ENCODE assay signal across 11 cellular contexts in genomic region chr20:18465536-18466200, GRCh38. TPM values are rescaled to one million over a fixed set of nuclear protein-coding genes. Genes with fewer than 3 reads are reported as not detected.
DNase-seq lines count a peak whose midpoint lies in the region; ATAC-seq, FAIRE-seq and TF ChIP-seq lines count a peak whose summit lies in the region.
"Had no signal": no experiment of that assay in that cellular context is flagged by ENCODE, and none has a peak within 500 bp of the region (broad histone marks: within the 10 kb centered on the region; RNA-seq: fewer than 3 reads in every experiment).

No MANE protein-coding gene starts in this region.

- no peak overlapping the region for H2BK120ac ChIP-seq in mesenchymal stem cell (ENCODE audit: low read depth, low read length)
- no peak overlapping the region for H2BK120ac ChIP-seq in mesendoderm (ENCODE audit: low read depth, low read length)

- no peaks in the 10 kb centered on the region for H3K4me1 Mint-ChIP-seq in Calu3 (ENCODE audit: low read depth, unreplicated experiment)

- H3K4me1 ChIP-seq in mesenchymal stem cell (ENCODE audit: control insufficient read depth, insufficient read depth, low read depth, low read length) (peaks cover 2% of the 10 kb centered on the region), mesendoderm (ENCODE audit: control insufficient read depth, low read depth, low read length) (no peaks in the 10 kb centered on the region), small intestine (ENCODE audit: control insufficient read depth in 2 of 2, insufficient read depth in 1 of 2, low read depth in 1 of 2, low read length in 1 of 2) (peaks cover 0 to 4% of the 10 kb centered on the region in 2 donors)

- DNase-seq in Calu3: no peak
- DNase-seq in activated naive CD4-positive, alpha-beta T cell treated with anti-CD3 and anti-CD28 coated beads, Interleukin-2, amount 50 U/mL, for 72 hours (ENCODE audit: low spot score in 2 of 2): no peak
- DNase-seq in mesenchymal stem cell: no peak
- DNase-seq in mesendoderm: no peak
- DNase-seq in RWPE1 (ENCODE audit: low spot score): no peak
- no peak for DNase-seq in small intestine
- DNase-seq: erythroblast, NCI-H774 had no signal

- H4K5ac ChIP-seq in mesendoderm (ENCODE audit: low read length): no peak overlapping the region

- no peak overlapping the region for H3K23ac ChIP-seq in mesenchymal stem cell (ENCODE audit: low read length in 2 of 2)
- H3K23ac ChIP-seq in mesendoderm (ENCODE audit: low read length): no peak overlapping the region

- no peak overlapping the region for H3K14ac ChIP-seq in mesenchymal stem cell (ENCODE audit: low read length in 2 of 2)

- H3K36me3 ChIP-seq in mesenchymal stem cell (ENCODE audit: control insufficient read depth in 1 of 2, insufficient read depth in 2 of 2, low read depth in 1 of 2, low read length in 2 of 2) (peaks cover 0 to 18% of the 10 kb centered on the region in 2 experiments), mesendoderm (ENCODE audit: control insufficient read depth, insufficient read depth, low read length) (no peaks in the 10 kb centered on the region), small intestine (ENCODE audit: control insufficient read depth in 2 of 2, insufficient read depth in 2 of 2, low read length in 2 of 2) (peaks cover 0 to 3% of the 10 kb centered on the region in 2 donors)

- H3K4me3 ChIP-seq in mesenchymal stem cell (ENCODE audit: insufficient read depth in 1 of 2, low read depth in 1 of 2, low read length in 2 of 2) (peak overlapping the region in 1 of 2 experiments; percentile 92), mesendoderm (ENCODE audit: low read length) (no peak overlapping the region), small intestine (ENCODE audit: low read depth in 1 of 2, low read length in 2 of 2) (no peak overlapping the region)

- H2BK12ac ChIP-seq in mesenchymal stem cell (ENCODE audit: low read length in 2 of 2): no peak overlapping the region

- H3K79me2 ChIP-seq in mesendoderm (ENCODE audit: control insufficient read depth, insufficient read depth, low read length): peaks cover 12% of the 10 kb centered on the region

- TF ChIP-seq CTCF in Calu3 (IDR thresholded peaks at IDR 0.05; ENCODE audit: unreplicated experiment) (no peak), RWPE1 (conservative IDR thresholded peaks at IDR 0.05; ENCODE audit: low read depth) (no peak)

- H2BK5ac ChIP-seq in mesenchymal stem cell (ENCODE audit: low read depth, low read length, poor library complexity, severe bottlenecking) (no peak overlapping the region), mesendoderm (ENCODE audit: low read length) (no peak overlapping the region)

- H3K27ac Mint-ChIP-seq in Calu3 (ENCODE audit: unreplicated experiment): no peak overlapping the region
- peak overlapping the region; percentile 4 to 83 for H3K27ac Mint-ChIP-seq in activated naive CD4-positive, alpha-beta T cell treated with anti-CD3 and anti-CD28 coated beads, Interleukin-2, amount 50 U/mL, for 72 hours

- POLR2A ChIA-PET in RWPE1 (lab: Yijun Ruan, JAX; ENCODE audit: low non-redundant PET): no interaction called here

- no peaks in the 10 kb centered on the region for H3K9me3 Mint-ChIP-seq in Calu3 (ENCODE audit: low read depth, unreplicated experiment)
- H3K9me3 Mint-ChIP-seq in activated naive CD4-positive, alpha-beta T cell treated with anti-CD3 and anti-CD28 coated beads, Interleukin-2, amount 50 U/mL, for 72 hours: no peaks in the 10 kb centered on the region

- H2AFZ ChIP-seq in mesenchymal stem cell (ENCODE audit: low read depth, low read length): no peak overlapping the region

- H3K4me3 Mint-ChIP-seq in Calu3 (ENCODE audit: low read depth, unreplicated experiment): peak overlapping the region; percentile 81

- BruUV-seq in Calu3 (replicated peaks; lab: Mats Ljungman, UMichigan): no TSS peak

- H3K27me3 ChIP-seq in mesenchymal stem cell (ENCODE audit: control insufficient read depth in 1 of 2, insufficient read depth in 1 of 2, low read length in 2 of 2) (no peaks in the 10 kb centered on the region), mesendoderm (ENCODE audit: insufficient read depth, low read length, poor library complexity) (no peaks in the 10 kb centered on the region), small intestine (ENCODE audit: control insufficient read depth in 2 of 2, insufficient read depth in 2 of 2, low read length in 2 of 2) (no peaks in the 10 kb centered on the region)
- H3K27me3 ChIP-seq: neutrophil had no signal

- H2AK5ac ChIP-seq in mesenchymal stem cell (ENCODE audit: low read length, severe bottlenecking) (no peak overlapping the region), mesendoderm (ENCODE audit: low read length) (no peak overlapping the region)

- WGBS in mesenchymal stem cell: 58% methylated on average over 5 of the region's 6 CpGs
- no CpG with 5 or more reads among the region's 6 CpGs for WGBS in mesendoderm (ENCODE audit: extremely low coverage, insufficient coverage, low lambda C conversion rate)
- WGBS in small intestine, 3 donors: 21 to 42% (median 31%) methylated on average over 6 of the region's 6 CpGs

- peak overlapping the region; percentile 92 for H3K27ac ChIP-seq in mesenchymal stem cell (ENCODE audit: low read length, poor library complexity, severe bottlenecking)
- H3K27ac ChIP-seq in mesendoderm (ENCODE audit: low read depth, low read length): no peak overlapping the region
- H3K27ac ChIP-seq in RWPE1: no peak overlapping the region
- no peak overlapping the region for H3K27ac ChIP-seq in small intestine (ENCODE audit: low read depth in 1 of 2, low read length in 1 of 2)

- H3K27me3 Mint-ChIP-seq in Calu3 (ENCODE audit: unreplicated experiment): no peaks in the 10 kb centered on the region

- H4K91ac ChIP-seq in mesenchymal stem cell (ENCODE audit: low read length): no peak overlapping the region

- CTCF ChIA-PET in Calu3 (lab: Charles Lee): interaction anchor here (0.6 to 0.7 kb wide), 2 partner anchors 12 to 83 kb away, joined by 3 to 5 read pairs; no protein-coding TSS in a partner anchor
- CTCF ChIA-PET in RWPE1 (lab: Yijun Ruan, JAX): interaction anchor here (0.5 kb wide), 1 partner anchor 170 kb away, joined by 3 read pairs; no protein-coding TSS in a partner anchor

- no peak overlapping the region for H3K56ac ChIP-seq in mesendoderm (ENCODE audit: low read length)

- H3K4me2 ChIP-seq in mesenchymal stem cell (ENCODE audit: low read length, poor library complexity, severe bottlenecking) (peak overlapping the region; percentile 80), mesendoderm (ENCODE audit: low read length) (no peak overlapping the region)

- ATAC-seq in HG03354 (IDR thresholded peaks at IDR 0.05; ENCODE audit: poor library complexity, severe bottlenecking, unreplicated experiment): peak; percentile 44
- no peak for ATAC-seq in activated naive CD4-positive, alpha-beta T cell treated with anti-CD3 and anti-CD28 coated beads, Interleukin-2, amount 50 U/mL, for 72 hours
- no peak for ATAC-seq in HG03469 (IDR thresholded peaks at IDR 0.05; ENCODE audit: unreplicated experiment)

- FAIRE-seq in small intestine (lab: Jason Lieb, UNC): no peak

- H2BK15ac ChIP-seq in mesenchymal stem cell (ENCODE audit: low read depth, poor library complexity, severe bottlenecking) (no peak overlapping the region), mesendoderm (replicated peaks; ENCODE audit: low read depth) (no peak overlapping the region)

- H3K79me1 ChIP-seq in mesenchymal stem cell (replicated peaks; ENCODE audit: low read length, poor library complexity, severe bottlenecking) (peaks cover 15% of the 10 kb centered on the region), mesendoderm (ENCODE audit: low read length) (peaks cover 6% of the 10 kb centered on the region)

- H3K4ac ChIP-seq in mesenchymal stem cell (ENCODE audit: low read depth in 1 of 2, low read length in 2 of 2) (no peak overlapping the region), mesendoderm (ENCODE audit: low read depth, low read length) (no peak overlapping the region)

- intact Hi-C loops in Calu3 (cut with micrococcal nuclease; ENCODE audit: unreplicated experiment): loop anchor here (10.0 kb wide), 1 partner anchor 51 kb away; no protein-coding TSS in a partner anchor

- H3K18ac ChIP-seq in mesenchymal stem cell (ENCODE audit: low read depth in 1 of 2, low read length in 2 of 2) (no peak overlapping the region), mesendoderm (ENCODE audit: low read length) (no peak overlapping the region)

- no peak overlapping the region for H4K8ac ChIP-seq in mesenchymal stem cell (ENCODE audit: low read length)
- no peak overlapping the region for H4K8ac ChIP-seq in mesendoderm (ENCODE audit: low read depth, low read length)

- H3K9me3 ChIP-seq in mesenchymal stem cell (ENCODE audit: control insufficient read depth, low read length) (no peaks in the 10 kb centered on the region), small intestine (ENCODE audit: control insufficient read depth, low read depth) (no peaks in the 10 kb centered on the region)
- H3K9me3 ChIP-seq: neutrophil had no signal

- H3K36me3 Mint-ChIP-seq in Calu3 (ENCODE audit: insufficient read depth, unreplicated experiment): peaks cover 13% of the 10 kb centered on the region
- H3K36me3 Mint-ChIP-seq in activated naive CD4-positive, alpha-beta T cell treated with anti-CD3 and anti-CD28 coated beads, Interleukin-2, amount 50 U/mL, for 72 hours: peaks cover 10 to 12% of the 10 kb centered on the region in 2 donors

- H3K9ac ChIP-seq in mesenchymal stem cell (ENCODE audit: low read length) (peak overlapping the region; percentile 92), mesendoderm (ENCODE audit: low read length) (no peak overlapping the region)

RNA-seq across cellular contexts. Expression of gene DZANK1, which starts 1.2 kb away (rescaled TPM):
- total RNA-seq in Calu3 (2022): 0.86 and 1.0 TPM in 2 replicates
- 1 to 10 TPM; 1.3 to 2.4 TPM for total RNA-seq in activated naive CD4-positive, alpha-beta T cell treated with anti-CD3 and anti-CD28 coated beads, Interleukin-2, amount 50 U/mL, for 72 hours
- 0.98 TPM for polyA plus RNA-seq in mesenchymal stem cell (2013, experiment 1 of 2)
- 0.95 TPM for polyA plus RNA-seq in mesenchymal stem cell (2013, experiment 2 of 2)
- 7.1 TPM for polyA plus RNA-seq in mesendoderm (2013, experiment 1 of 2)
- 7.7 TPM for polyA plus RNA-seq in mesendoderm (2013, experiment 2 of 2)
- under 1 TPM in 2 of 3 donors, not detected in 1; 0.54 to 0.85 TPM for polyA plus RNA-seq in small intestine

RNA-seq across cellular contexts. Expression of gene POLR3F, which starts 1.5 kb away (rescaled TPM):
- total RNA-seq in Calu3 (2022): 4.1 and 4.2 TPM in 2 replicates
- 1 to 10 TPM; 2.9 to 9.0 TPM for total RNA-seq in activated naive CD4-positive, alpha-beta T cell treated with anti-CD3 and anti-CD28 coated beads, Interleukin-2, amount 50 U/mL, for 72 hours
- 6.6 TPM for polyA plus RNA-seq in mesenchymal stem cell (2013, experiment 1 of 2)
- polyA plus RNA-seq in mesenchymal stem cell (2013, experiment 2 of 2): 6.9 TPM
- 14.1 TPM for polyA plus RNA-seq in mesendoderm (2013, experiment 1 of 2)
- 14.9 TPM for polyA plus RNA-seq in mesendoderm (2013, experiment 2 of 2)
- polyA plus RNA-seq in small intestine: 1 to 10 TPM; 4.9 to 7.0 (median 6.4) TPM

RNA-seq across cellular contexts. Expression of gene RBBP9, which starts 31.4 kb away (rescaled TPM):
- total RNA-seq in Calu3 (2022): 3.5 and 5.5 TPM in 2 replicates
- total RNA-seq in activated naive CD4-positive, alpha-beta T cell treated with anti-CD3 and anti-CD28 coated beads, Interleukin-2, amount 50 U/mL, for 72 hours: 10 to 100 TPM in 1 of 2 donors, 1 to 10 TPM in 1; 7.7 to 23.8 TPM
- 9.2 TPM for polyA plus RNA-seq in mesenchymal stem cell (2013, experiment 1 of 2)
- polyA plus RNA-seq in mesenchymal stem cell (2013, experiment 2 of 2): 9.5 TPM
- 8.6 TPM for polyA plus RNA-seq in mesendoderm (2013, experiment 1 of 2)
- 9.3 TPM for polyA plus RNA-seq in mesendoderm (2013, experiment 2 of 2)
- 1 to 10 TPM; 5.7 to 7.2 (median 7.2) TPM for polyA plus RNA-seq in small intestine

RNA-seq across cellular contexts. Expression of gene SEC23B, which starts 42.1 kb away (rescaled TPM):
- 22.0 and 26.3 TPM in 2 replicates for total RNA-seq in Calu3 (2022)
- total RNA-seq in activated naive CD4-positive, alpha-beta T cell treated with anti-CD3 and anti-CD28 coated beads, Interleukin-2, amount 50 U/mL, for 72 hours: 10 to 100 TPM; 92.2 to 97.0 TPM
- 22.5 TPM for polyA plus RNA-seq in mesenchymal stem cell (2013, experiment 1 of 2)
- 22.8 TPM for polyA plus RNA-seq in mesenchymal stem cell (2013, experiment 2 of 2)
- polyA plus RNA-seq in mesendoderm (2013, experiment 1 of 2): 38.6 TPM
- polyA plus RNA-seq in mesendoderm (2013, experiment 2 of 2): 39.5 TPM
- polyA plus RNA-seq in small intestine: 10 to 100 TPM; 17.2 to 27.6 (median 20.5) TPM
